Comparison of ENCODE assay signal across 1 cellular context in the genomic region with DNA sequence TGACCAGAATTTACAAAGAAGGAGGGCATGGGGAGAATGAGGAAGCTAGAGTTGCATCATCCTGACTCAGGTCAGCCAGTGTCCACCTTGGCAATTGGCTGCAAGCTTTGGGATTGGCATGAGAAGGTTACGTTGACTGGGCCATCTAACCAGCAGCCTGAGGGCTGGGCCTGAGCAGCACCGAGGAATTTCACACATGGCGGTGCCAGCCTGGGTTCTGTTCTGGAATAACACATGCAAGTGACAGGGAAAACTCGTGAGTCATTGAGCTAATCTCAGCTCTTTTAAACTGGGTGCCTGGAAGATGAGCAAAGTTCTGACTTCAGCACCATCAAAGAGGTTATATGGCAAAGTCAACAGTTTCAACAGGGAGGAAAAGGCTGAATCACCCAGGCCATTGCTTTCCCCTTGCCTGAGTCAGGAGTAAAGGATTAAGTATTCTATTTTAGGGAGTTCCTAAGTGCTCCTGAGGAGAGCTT.
TF ChIP-seq lines count a peak whose summit lies in the region.

No MANE protein-coding gene starts in this region.

TF ChIP-seq in HepG2, 621 proteins besides CTCF, POLR2A, EP300 and RAD21 (continued from another document):
- TF ChIP-seq SAP130 (CRISPR knock-in tag; IDR thresholded peaks at IDR 0.05; ENCODE audit: low read depth) (peak; percentile 43), RNF2 (conservative IDR thresholded peaks at IDR 0.05; ENCODE audit: low read depth) (peak; percentile 53; the same call in 1 of the 2 replicates), RFXAP (CRISPR knock-in tag; IDR thresholded peaks at IDR 0.05; ENCODE audit: borderline replicate concordance) (no peak), ZBTB42 (CRISPR knock-in tag; IDR thresholded peaks at IDR 0.05) (no peak), TCF7 (IDR thresholded peaks at IDR 0.05; ENCODE audit: low read depth) (peak; percentile 61), HDAC1 (CRISPR knock-in tag; IDR thresholded peaks at IDR 0.05) (0 out of 2 replicates have a peak, but pooled peaks have one; percentile 13), ZNF644 (CRISPR knock-in tag; IDR thresholded peaks at IDR 0.05; ENCODE audit: low read depth) (peak; percentile 85; the same call in 1 of the 2 replicates), KDM4B (CRISPR knock-in tag; IDR thresholded peaks at IDR 0.05) (no peak), FOXA3 (CRISPR knock-in tag; IDR thresholded peaks at IDR 0.05) (peak; percentile 41; the same call in 1 of the 2 replicates), BHLHE40 (IDR thresholded peaks at IDR 0.05; ENCODE audit: low read length) (0 out of 2 replicates have a peak, but pooled peaks have one; percentile 27), ADNP (CRISPR knock-in tag; IDR thresholded peaks at IDR 0.05) (no peak), ZNF850 (CRISPR knock-in tag; conservative IDR thresholded peaks at IDR 0.05) (no peak), GABPB1 (CRISPR knock-in tag; IDR thresholded peaks at IDR 0.05) (0 out of 2 replicates have a peak, but pooled peaks have one; percentile 17), MAFK (conservative IDR thresholded peaks at IDR 0.05 in 1 of 2, IDR thresholded peaks at IDR 0.05 in 1 of 2; ENCODE audit: low read length in 2 of 2) (peak; percentile 34 to 46; a peak in 2 of 4 replicates), CEBPB (IDR thresholded peaks at IDR 0.05; ENCODE audit: borderline replicate concordance, low read depth, low read length) (0 out of 2 replicates have a peak, but pooled peaks have one; percentile 38), ETV5 (CRISPR knock-in tag; IDR thresholded peaks at IDR 0.05; ENCODE audit: borderline replicate concordance) (0 out of 2 replicates have a peak, but pooled peaks have one; percentile 16), TP53 (CRISPR knock-in tag; conservative IDR thresholded peaks at IDR 0.05) (no peak), ZNF501 (CRISPR knock-in tag; IDR thresholded peaks at IDR 0.05) (0 out of 2 replicates have a peak, but pooled peaks have one; percentile 14), SALL1 (CRISPR knock-in tag; IDR thresholded peaks at IDR 0.05) (0 out of 2 replicates have a peak, but pooled peaks have one; percentile 26), CEBPG (CRISPR knock-in tag; IDR thresholded peaks at IDR 0.05) (peak; percentile 23; the same call in 1 of the 2 replicates), MED8 (CRISPR knock-in tag; IDR thresholded peaks at IDR 0.05; ENCODE audit: insufficient replicate concordance) (no peak), FOSL2 (CRISPR knock-in tag; IDR thresholded peaks at IDR 0.05) (peak; percentile 91), ZNF674 (CRISPR knock-in tag; IDR thresholded peaks at IDR 0.05; ENCODE audit: low read depth) (no peak), ZFP36L1 (CRISPR knock-in tag; IDR thresholded peaks at IDR 0.05) (0 out of 2 replicates have a peak, but pooled peaks have one; percentile 52), KLF16 (CRISPR knock-in tag; IDR thresholded peaks at IDR 0.05) (0 out of 4 replicates have a peak, but pooled peaks of 1 of the 2 experiments have one; percentile 26), DMAP1 (CRISPR knock-in tag; IDR thresholded peaks at IDR 0.05) (no peak)
- TF ChIP-seq, protein P1, sequence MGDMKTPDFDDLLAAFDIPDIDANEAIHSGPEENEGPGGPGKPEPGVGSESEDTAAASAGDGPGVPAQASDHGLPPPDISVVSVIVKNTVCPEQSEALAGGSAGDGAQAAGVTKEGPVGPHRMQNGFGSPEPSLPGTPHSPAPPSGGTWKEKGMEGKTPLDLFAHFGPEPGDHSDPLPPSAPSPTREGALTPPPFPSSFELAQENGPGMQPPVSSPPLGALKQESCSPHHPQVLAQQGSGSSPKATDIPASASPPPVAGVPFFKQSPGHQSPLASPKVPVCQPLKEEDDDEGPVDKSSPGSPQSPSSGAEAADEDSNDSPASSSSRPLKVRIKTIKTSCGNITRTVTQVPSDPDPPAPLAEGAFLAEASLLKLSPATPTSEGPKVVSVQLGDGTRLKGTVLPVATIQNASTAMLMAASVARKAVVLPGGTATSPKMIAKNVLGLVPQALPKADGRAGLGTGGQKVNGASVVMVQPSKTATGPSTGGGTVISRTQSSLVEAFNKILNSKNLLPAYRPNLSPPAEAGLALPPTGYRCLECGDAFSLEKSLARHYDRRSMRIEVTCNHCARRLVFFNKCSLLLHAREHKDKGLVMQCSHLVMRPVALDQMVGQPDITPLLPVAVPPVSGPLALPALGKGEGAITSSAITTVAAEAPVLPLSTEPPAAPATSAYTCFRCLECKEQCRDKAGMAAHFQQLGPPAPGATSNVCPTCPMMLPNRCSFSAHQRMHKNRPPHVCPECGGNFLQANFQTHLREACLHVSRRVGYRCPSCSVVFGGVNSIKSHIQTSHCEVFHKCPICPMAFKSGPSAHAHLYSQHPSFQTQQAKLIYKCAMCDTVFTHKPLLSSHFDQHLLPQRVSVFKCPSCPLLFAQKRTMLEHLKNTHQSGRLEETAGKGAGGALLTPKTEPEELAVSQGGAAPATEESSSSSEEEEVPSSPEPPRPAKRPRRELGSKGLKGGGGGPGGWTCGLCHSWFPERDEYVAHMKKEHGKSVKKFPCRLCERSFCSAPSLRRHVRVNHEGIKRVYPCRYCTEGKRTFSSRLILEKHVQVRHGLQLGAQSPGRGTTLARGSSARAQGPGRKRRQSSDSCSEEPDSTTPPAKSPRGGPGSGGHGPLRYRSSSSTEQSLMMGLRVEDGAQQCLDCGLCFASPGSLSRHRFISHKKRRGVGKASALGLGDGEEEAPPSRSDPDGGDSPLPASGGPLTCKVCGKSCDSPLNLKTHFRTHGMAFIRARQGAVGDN (CRISPR knock-in tag; IDR thresholded peaks at IDR 0.05), result peak; percentile 24; the same call in 1 of the 2 replicates
- TF ChIP-seq, protein P2, sequence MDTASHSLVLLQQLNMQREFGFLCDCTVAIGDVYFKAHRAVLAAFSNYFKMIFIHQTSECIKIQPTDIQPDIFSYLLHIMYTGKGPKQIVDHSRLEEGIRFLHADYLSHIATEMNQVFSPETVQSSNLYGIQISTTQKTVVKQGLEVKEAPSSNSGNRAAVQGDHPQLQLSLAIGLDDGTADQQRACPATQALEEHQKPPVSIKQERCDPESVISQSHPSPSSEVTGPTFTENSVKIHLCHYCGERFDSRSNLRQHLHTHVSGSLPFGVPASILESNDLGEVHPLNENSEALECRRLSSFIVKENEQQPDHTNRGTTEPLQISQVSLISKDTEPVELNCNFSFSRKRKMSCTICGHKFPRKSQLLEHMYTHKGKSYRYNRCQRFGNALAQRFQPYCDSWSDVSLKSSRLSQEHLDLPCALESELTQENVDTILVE (CRISPR knock-in tag; IDR thresholded peaks at IDR 0.05), result no peak
- TF ChIP-seq, protein P3, sequence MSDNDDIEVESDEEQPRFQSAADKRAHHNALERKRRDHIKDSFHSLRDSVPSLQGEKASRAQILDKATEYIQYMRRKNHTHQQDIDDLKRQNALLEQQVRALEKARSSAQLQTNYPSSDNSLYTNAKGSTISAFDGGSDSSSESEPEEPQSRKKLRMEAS (IDR thresholded peaks at IDR 0.05), result peak; percentile 29; the same call in 1 of the 2 replicates
- TF ChIP-seq, protein P4, sequence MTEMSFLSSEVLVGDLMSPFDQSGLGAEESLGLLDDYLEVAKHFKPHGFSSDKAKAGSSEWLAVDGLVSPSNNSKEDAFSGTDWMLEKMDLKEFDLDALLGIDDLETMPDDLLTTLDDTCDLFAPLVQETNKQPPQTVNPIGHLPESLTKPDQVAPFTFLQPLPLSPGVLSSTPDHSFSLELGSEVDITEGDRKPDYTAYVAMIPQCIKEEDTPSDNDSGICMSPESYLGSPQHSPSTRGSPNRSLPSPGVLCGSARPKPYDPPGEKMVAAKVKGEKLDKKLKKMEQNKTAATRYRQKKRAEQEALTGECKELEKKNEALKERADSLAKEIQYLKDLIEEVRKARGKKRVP (CRISPR knock-in tag; IDR thresholded peaks at IDR 0.05), result peak in 1 of 2 experiments; percentile 46; a peak in 1 of 4 replicates
- TF ChIP-seq, protein P5, sequence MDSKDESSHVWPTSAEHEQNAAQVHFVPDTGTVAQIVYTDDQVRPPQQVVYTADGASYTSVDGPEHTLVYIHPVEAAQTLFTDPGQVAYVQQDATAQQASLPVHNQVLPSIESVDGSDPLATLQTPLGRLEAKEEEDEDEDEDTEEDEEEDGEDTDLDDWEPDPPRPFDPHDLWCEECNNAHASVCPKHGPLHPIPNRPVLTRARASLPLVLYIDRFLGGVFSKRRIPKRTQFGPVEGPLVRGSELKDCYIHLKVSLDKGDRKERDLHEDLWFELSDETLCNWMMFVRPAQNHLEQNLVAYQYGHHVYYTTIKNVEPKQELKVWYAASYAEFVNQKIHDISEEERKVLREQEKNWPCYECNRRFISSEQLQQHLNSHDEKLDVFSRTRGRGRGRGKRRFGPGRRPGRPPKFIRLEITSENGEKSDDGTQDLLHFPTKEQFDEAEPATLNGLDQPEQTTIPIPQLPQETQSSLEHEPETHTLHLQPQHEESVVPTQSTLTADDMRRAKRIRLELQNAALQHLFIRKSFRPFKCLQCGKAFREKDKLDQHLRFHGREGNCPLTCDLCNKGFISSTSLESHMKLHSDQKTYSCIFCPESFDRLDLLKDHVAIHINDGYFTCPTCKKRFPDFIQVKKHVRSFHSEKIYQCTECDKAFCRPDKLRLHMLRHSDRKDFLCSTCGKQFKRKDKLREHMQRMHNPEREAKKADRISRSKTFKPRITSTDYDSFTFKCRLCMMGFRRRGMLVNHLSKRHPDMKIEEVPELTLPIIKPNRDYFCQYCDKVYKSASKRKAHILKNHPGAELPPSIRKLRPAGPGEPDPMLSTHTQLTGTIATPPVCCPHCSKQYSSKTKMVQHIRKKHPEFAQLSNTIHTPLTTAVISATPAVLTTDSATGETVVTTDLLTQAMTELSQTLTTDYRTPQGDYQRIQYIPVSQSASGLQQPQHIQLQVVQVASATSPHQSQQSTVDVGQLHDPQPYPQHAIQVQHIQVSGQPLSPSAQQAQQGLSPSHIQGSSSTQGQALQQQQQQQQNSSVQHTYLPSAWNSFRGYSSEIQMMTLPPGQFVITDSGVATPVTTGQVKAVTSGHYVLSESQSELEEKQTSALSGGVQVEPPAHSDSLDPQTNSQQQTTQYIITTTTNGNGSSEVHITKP (CRISPR knock-in tag; IDR thresholded peaks at IDR 0.05; ENCODE audit: low read depth), result no peak
